ENCODE assay signal across 11 cellular contexts in genomic region chr12:105100998-105101397, GRCh38. TPM values are rescaled to one million over a fixed set of nuclear protein-coding genes. Genes with fewer than 3 reads are reported as not detected.
A peak's percentile ranks its signal among the peaks of the same experiment; 100 is the strongest.
DNase-seq lines count a peak whose midpoint lies in the region; ATAC-seq, FAIRE-seq and TF ChIP-seq lines count a peak whose summit lies in the region.
"Had no signal": no experiment of that assay in that cellular context is flagged by ENCODE, and none has a peak within 500 bp of the region (broad histone marks: within the 10 kb centered on the region; RNA-seq: fewer than 3 reads in every experiment).

No MANE protein-coding gene starts in this region.

- ATAC-seq in upper lobe of right lung, result no peak
- ATAC-seq in CD4-positive, alpha-beta T cell (ENCODE audit: poor library complexity), result no peak
- ATAC-seq: Right ventricle myocardium inferior had no signal

- H3K36me3 ChIP-seq in breast epithelium, result no peaks in the 10 kb centered on the region
- H3K36me3 ChIP-seq in OCI-LY7 (ENCODE audit: insufficient read depth, low read length), result no peaks in the 10 kb centered on the region
- H3K36me3 ChIP-seq in upper lobe of right lung, result no peaks in the 10 kb centered on the region
- H3K36me3 ChIP-seq: sigmoid colon, transverse colon had no signal

- H3K9me3 ChIP-seq in breast epithelium (no peaks in the 10 kb centered on the region), OCI-LY7 (ENCODE audit: low read length) (peaks cover 9% of the 10 kb centered on the region), upper lobe of right lung (no peaks in the 10 kb centered on the region)
- H3K9me3 ChIP-seq in CD4-positive, alpha-beta T cell (ENCODE audit: control insufficient read depth, low read length), result peaks cover 7% of the 10 kb centered on the region
- H3K9me3 ChIP-seq: sigmoid colon, transverse colon had no signal

- CTCF ChIA-PET in MCF 10A (lab: Yijun Ruan, JAX), result interaction anchor here (0.9 kb wide), 1 partner anchor 15 kb away, joined by 3 read pairs; no protein-coding TSS in a partner anchor
- CTCF ChIA-PET in OCI-LY7 (lab: Charles Lee; ENCODE audit: unreplicated experiment), result no interaction called here
- CTCF ChIA-PET in CD4-positive, alpha-beta T cell (lab: Charles Lee), result no interaction called here

- H3K4me3 ChIP-seq in breast epithelium (no peak overlapping the region), OCI-LY7 (ENCODE audit: low read depth, low read length, poor library complexity, severe bottlenecking) (no peak overlapping the region), upper lobe of right lung (no peak overlapping the region)
- H3K4me3 ChIP-seq: sigmoid colon, transverse colon had no signal

- no peak for DNase-seq in MCF 10A (ENCODE audit: unreplicated experiment)
- DNase-seq in breast epithelium (ENCODE audit: low spot score in 2 of 2), result no peak
- no peak for DNase-seq in OCI-LY7 (ENCODE audit: low spot score)
- no peak for DNase-seq in upper lobe of right lung
- no peak for DNase-seq in anterior cingulate cortex (lab: John Stamatoyannopoulos, UW)
- DNase-seq in CD4-positive, alpha-beta T cell, result no peak
- no peak for DNase-seq in NCI-H2107 treated with DMSO at 0.1 percent for 48 hours (lab: John Stamatoyannopoulos, UW; ENCODE audit: unreplicated experiment)
- DNase-seq: sigmoid colon, transverse colon had no signal

- FAIRE-seq in endometrium (lab: Jason Lieb, UNC), result peak; percentile 98

- H3K9me3 Mint-ChIP-seq in MCF 10A (ENCODE audit: unreplicated experiment), result peaks cover 15% of the 10 kb centered on the region
- H3K9me3 Mint-ChIP-seq in CD4-positive, alpha-beta T cell, result peaks cover 2% of the 10 kb centered on the region

- H4K20me1 ChIP-seq in OCI-LY7 (ENCODE audit: insufficient read depth, low read length), result no peaks in the 10 kb centered on the region

- H3K27ac Mint-ChIP-seq in MCF 10A (ENCODE audit: low read depth, unreplicated experiment), result peak overlapping the region; percentile 85
- H3K27ac Mint-ChIP-seq in CD4-positive, alpha-beta T cell, result no peak overlapping the region

- H3K79me2 ChIP-seq in OCI-LY7 (ENCODE audit: insufficient read depth, low read depth, low read length), result no peaks in the 10 kb centered on the region

- intact Hi-C loops in MCF 10A (cut with micrococcal nuclease) (loop anchor here (1.0 to 5.0 kb wide), 5 partner anchors 16 to 1224 kb away; partner anchors contain the start of genes ALDH1L2 and CHST11), breast epithelium (cut with DNase I; ENCODE audit: low total_unique reads) (no loop called here), OCI-LY7 (cut with micrococcal nuclease; ENCODE audit: unreplicated experiment) (no loop called here), upper lobe of right lung (cut with DNase I) (no loop called here)
- intact Hi-C loops in CD4-positive, alpha-beta T cell (cut with DNase I, micrococcal nuclease), result loop anchor here in 1 of 2 experiments (5.0 to 10.0 kb wide), 2 partner anchors 959 to 1036 kb away; partner anchors contain the start of gene HCFC2

- no peak overlapping the region for H2AFZ ChIP-seq in OCI-LY7 (ENCODE audit: low read length)

- TF ChIP-seq CTCF in MCF 10A (IDR thresholded peaks at IDR 0.05; ENCODE audit: unreplicated experiment) (peak; percentile 24), breast epithelium (IDR thresholded peaks at IDR 0.05) (no peak), OCI-LY7 (conservative IDR thresholded peaks at IDR 0.05; ENCODE audit: low read length) (peak; percentile 62), upper lobe of right lung (IDR thresholded peaks at IDR 0.05) (peak; percentile 6)
- TF ChIP-seq CTCF in CD4-positive, alpha-beta T cell (IDR thresholded peaks at IDR 0.05), result no peak

- H3K4me1 ChIP-seq in breast epithelium, result no peaks in the 10 kb centered on the region
- H3K4me1 ChIP-seq in OCI-LY7 (ENCODE audit: insufficient read depth, low read length, poor library complexity, severe bottlenecking), result peaks cover 2% of the 10 kb centered on the region
- no peaks in the 10 kb centered on the region for H3K4me1 ChIP-seq in upper lobe of right lung
- H3K4me1 ChIP-seq: sigmoid colon, transverse colon had no signal

- peaks cover 12% of the 10 kb centered on the region for H3K4me1 Mint-ChIP-seq in MCF 10A (ENCODE audit: insufficient read depth, unreplicated experiment)
- no peaks in the 10 kb centered on the region for H3K4me1 Mint-ChIP-seq in CD4-positive, alpha-beta T cell (ENCODE audit: low read depth)

- H3K27me3 ChIP-seq in breast epithelium (no peaks in the 10 kb centered on the region), upper lobe of right lung (no peaks in the 10 kb centered on the region)
- H3K27me3 ChIP-seq in CD4-positive, alpha-beta T cell (ENCODE audit: control insufficient read depth, insufficient read depth, low read length), result peaks cover 9% of the 10 kb centered on the region
- H3K27me3 ChIP-seq: sigmoid colon had no signal

- BruUV-seq in MCF 10A (replicated peaks; lab: Mats Ljungman, UMichigan), result no TSS peak
- no TSS peak for BruUV-seq in OCI-LY7 (replicated peaks; lab: Mats Ljungman, UMichigan)

- H3K4me3 Mint-ChIP-seq in MCF 10A (ENCODE audit: unreplicated experiment), result no peak overlapping the region
- H3K4me3 Mint-ChIP-seq in CD4-positive, alpha-beta T cell, result no peak overlapping the region

- no peaks in the 10 kb centered on the region for H3K9me2 ChIP-seq in OCI-LY7 (ENCODE audit: insufficient read depth, low read length)

- H3K27ac ChIP-seq in breast epithelium (no peak overlapping the region), OCI-LY7 (ENCODE audit: low read depth, low read length, poor library complexity, severe bottlenecking) (no peak overlapping the region), upper lobe of right lung (no peak overlapping the region)
- no peak overlapping the region for H3K27ac ChIP-seq in CD4-positive, alpha-beta T cell (ENCODE audit: low read depth, low read length)
- H3K27ac ChIP-seq: sigmoid colon, transverse colon had no signal

- no peak overlapping the region for H3K4me2 ChIP-seq in OCI-LY7 (ENCODE audit: low read length)

- H3K27me3 Mint-ChIP-seq in MCF 10A (ENCODE audit: insufficient read depth, unreplicated experiment), result no peaks in the 10 kb centered on the region
- H3K27me3 Mint-ChIP-seq in CD4-positive, alpha-beta T cell, result peaks cover 39% of the 10 kb centered on the region

- no peak for TF ChIP-seq POLR2A in breast epithelium (IDR thresholded peaks at IDR 0.05)

- H3K36me3 Mint-ChIP-seq in MCF 10A (ENCODE audit: insufficient read depth, unreplicated experiment), result no peaks in the 10 kb centered on the region
- H3K36me3 Mint-ChIP-seq in CD4-positive, alpha-beta T cell (ENCODE audit: low read depth), result no peaks in the 10 kb centered on the region

- POLR2A ChIA-PET in MCF 10A (lab: Yijun Ruan, JAX) (interaction anchor here (1.6 kb wide), 1 partner anchor 10 kb away, joined by 6 read pairs; no protein-coding TSS in a partner anchor), OCI-LY7 (lab: Charles Lee) (interaction anchor here (0.6 kb wide), 1 partner anchor 90 kb away, joined by 3 read pairs; no protein-coding TSS in a partner anchor)
- POLR2A ChIA-PET in CD4-positive, alpha-beta T cell (lab: Charles Lee), result no interaction called here

RNA-seq across cellular contexts. Expression of gene WASHC4, which starts 6.5 kb away (rescaled TPM):
- 44.5 and 47.6 TPM in 2 replicates for total RNA-seq in MCF 10A (2022)
- total RNA-seq in breast epithelium, result 10 to 100 TPM; 65.6 to 90.3 (median 88.2) TPM
- 54.8 and 63.6 TPM in 2 replicates for total RNA-seq in OCI-LY7 (2014; rRNA removed; shearing (Covaris generic))
- total RNA-seq in OCI-LY7 (2022), result 68.5 and 71.8 TPM in 2 replicates
- total RNA-seq in upper lobe of right lung, result 66.7 TPM
- total RNA-seq in CD4-positive, alpha-beta T cell, result 10 to 100 TPM; 32.5 to 33.6 TPM

RNA-seq across cellular contexts. Expression of gene ALDH1L2, which starts 16.7 kb away (rescaled TPM):
- total RNA-seq in MCF 10A (2022) (165 TPM in 2 replicates), breast epithelium (1 to 10 TPM; 2.3 to 7.8 (median 6.7) TPM), OCI-LY7 (2022) (0.25 and 0.31 TPM in 2 replicates), upper lobe of right lung (5.0 TPM)
- 0.08 TPM in 1 of 2 replicates, not detected in the other for total RNA-seq in OCI-LY7 (2014; rRNA removed; shearing (Covaris generic))
- total RNA-seq in CD4-positive, alpha-beta T cell, result under 1 TPM in 1 of 2 experiments, not detected in 1; 0.03 TPM

Comparison
In these comparisons a context has a peak if more than half of its experiments do, and no peak if none do; other contexts are left out.
1. CTCF ChIP-seq: peak in MCF 10A (single experiment), OCI-LY7 (single experiment) and upper lobe of right lung (single experiment); none in breast epithelium (0 of 3) and CD4-positive, alpha-beta T cell (single experiment).
2. RNA of gene ALDH1L2, which starts 16.7 kb away (total RNA-seq): 165 TPM in MCF 10A; 2.3 to 7.8 TPM in breast epithelium, 5.0 TPM in upper lobe of right lung (single experiment), 0.08 to 0.31 TPM in OCI-LY7 and 0.03 TPM in CD4-positive, alpha-beta T cell; every median in the first group is over 10 times any median in the second.